31 cellular contexts compared by ENCODE assay signal in the genomic region with DNA sequence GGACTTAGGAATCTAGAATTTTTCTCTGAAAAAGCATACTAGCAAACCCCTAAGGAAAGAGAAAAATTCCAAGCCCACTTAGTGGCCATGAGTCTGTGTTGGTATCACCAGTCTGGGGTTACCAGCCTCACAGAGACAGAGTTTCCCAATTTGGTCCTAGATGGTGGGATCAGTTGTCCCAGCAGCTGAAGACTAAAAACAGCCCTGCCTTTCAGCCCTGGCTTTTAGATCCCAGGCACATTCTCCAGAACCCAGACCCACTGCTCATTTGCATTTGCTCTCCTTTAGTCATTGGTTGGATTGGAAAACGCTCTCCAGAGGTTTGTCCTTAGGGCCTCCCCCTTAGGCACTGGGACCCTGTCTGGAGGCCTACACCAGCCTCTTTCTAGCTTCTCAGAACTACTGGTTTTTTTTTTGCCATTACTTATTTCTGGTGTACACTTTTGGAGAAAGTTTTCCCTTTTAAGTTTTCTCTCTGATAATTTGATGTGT.
"Had no signal": no experiment of that assay in that cellular context is flagged by ENCODE, and none has a peak within 500 bp of the region (broad histone marks: within the 10 kb centered on the region; RNA-seq: fewer than 3 reads in every experiment).

No MANE protein-coding gene starts in this region.

- H3K27ac ChIP-seq: adrenal gland, body of pancreas, esophagus muscularis mucosa, foreskin keratinocyte, gastrocnemius medialis, heart left ventricle had no signal

- H3K9me3 Mint-ChIP-seq: activated CD4-positive, alpha-beta memory T cell treated with anti-CD3 and anti-CD28 coated beads, Interleukin-2, amount 10 ng/mL, durations not matched to agents 7 days and 5 days; activated CD4-positive, alpha-beta T cell treated with anti-CD3 and anti-CD28 coated beads, Interleukin-2, amount 10 ng/mL, durations not matched to agents 7 days and 5 days; activated naive CD8-positive, alpha-beta T cell treated with anti-CD3 and anti-CD28 coated beads for 36 hours; activated naive CD8-positive, alpha-beta T cell treated with anti-CD3 and anti-CD28 coated beads, Interleukin-2, amount 50 U/mL, for 24 hours; activated T-cell treated with anti-CD3 and anti-CD28 coated beads, Interleukin-2, amount 50 U/mL, for 4 hours; activated T-helper 17 cell treated with anti-CD3 and anti-CD28 coated beads, Interleukin-2, amount 50 U/mL, for 72 hours; effector memory CD8-positive, alpha-beta T cell had no signal

- DNase-seq: activated CD4-positive, alpha-beta memory T cell treated with anti-CD3 and anti-CD28 coated beads, Interleukin-2, amount 10 ng/mL, durations not matched to agents 7 days and 5 days; activated CD4-positive, alpha-beta T cell treated with anti-CD3 and anti-CD28 coated beads for 1 hour; activated CD4-positive, alpha-beta T cell treated with anti-CD3 and anti-CD28 coated beads for 4 hours; activated CD4-positive, alpha-beta T cell treated with anti-CD3 and anti-CD28 coated beads, Interleukin-2, amount 10 ng/mL, durations not matched to agents 7 days and 5 days; activated CD4-positive, alpha-beta T cell treated with anti-CD3 and anti-CD28 coated beads, Interleukin-2, amount 50 U/mL, for 4 hours; activated CD8-positive, alpha-beta memory T cell treated with anti-CD3 and anti-CD28 coated beads, Interleukin-2, amount 50 U/mL, for 48 hours; activated effector memory CD4-positive, alpha-beta T cell treated with Interleukin-2 at 50 U/mL for 16 hours; activated gamma-delta T cell treated with Interleukin-2 at 50 U/mL for 16 hours; activated naive CD4-positive, alpha-beta T cell treated with anti-CD3 and anti-CD28 coated beads, Interleukin-2, amount 50 U/mL, for 16 hours; activated naive CD4-positive, alpha-beta T cell treated with Interleukin-2 at 50 U/mL for 16 hours; activated naive CD8-positive, alpha-beta T cell treated with anti-CD3 and anti-CD28 coated beads for 36 hours; activated naive CD8-positive, alpha-beta T cell treated with anti-CD3 and anti-CD28 coated beads, Interleukin-2, amount 50 U/mL, for 24 hours; activated T-cell treated with anti-CD3 and anti-CD28 coated beads, Interleukin-2, amount 50 U/mL, for 4 hours; adrenal gland; amygdala; aorta; body of pancreas; caudate nucleus; cortex of kidney; dermis blood vessel endothelial cell; effector CD4-positive, alpha-beta T cell; effector memory CD8-positive, alpha-beta T cell; erythroblast; foreskin keratinocyte; gastrocnemius medialis; glutamatergic neuron; heart left ventricle; T-helper 1 cell; T-helper 2 cell had no signal

- H3K4me3 Mint-ChIP-seq: activated CD4-positive, alpha-beta memory T cell treated with anti-CD3 and anti-CD28 coated beads, Interleukin-2, amount 10 ng/mL, durations not matched to agents 7 days and 5 days; activated CD4-positive, alpha-beta T cell treated with anti-CD3 and anti-CD28 coated beads, Interleukin-2, amount 10 ng/mL, durations not matched to agents 7 days and 5 days; activated naive CD8-positive, alpha-beta T cell treated with anti-CD3 and anti-CD28 coated beads for 36 hours; activated naive CD8-positive, alpha-beta T cell treated with anti-CD3 and anti-CD28 coated beads, Interleukin-2, amount 50 U/mL, for 24 hours; activated T-cell treated with anti-CD3 and anti-CD28 coated beads, Interleukin-2, amount 50 U/mL, for 4 hours; activated T-helper 17 cell treated with anti-CD3 and anti-CD28 coated beads, Interleukin-2, amount 50 U/mL, for 72 hours; effector memory CD8-positive, alpha-beta T cell had no signal

- H3K4me3 ChIP-seq: adrenal gland, body of pancreas, esophagus muscularis mucosa, gastrocnemius medialis, heart left ventricle had no signal

- ATAC-seq: activated naive CD8-positive, alpha-beta T cell treated with anti-CD3 and anti-CD28 coated beads, Interleukin-2, amount 50 U/mL, for 24 hours; activated T-cell treated with anti-CD3 and anti-CD28 coated beads, Interleukin-2, amount 50 U/mL, for 4 hours; activated T-helper 17 cell treated with anti-CD3 and anti-CD28 coated beads, Interleukin-2, amount 50 U/mL, for 72 hours; body of pancreas; effector memory CD8-positive, alpha-beta T cell; foreskin keratinocyte; gastrocnemius medialis; heart left ventricle had no signal

- H3K36me3 ChIP-seq: adrenal gland had no signal

- H3K27ac Mint-ChIP-seq: activated CD4-positive, alpha-beta memory T cell treated with anti-CD3 and anti-CD28 coated beads, Interleukin-2, amount 10 ng/mL, durations not matched to agents 7 days and 5 days; activated CD4-positive, alpha-beta T cell treated with anti-CD3 and anti-CD28 coated beads, Interleukin-2, amount 10 ng/mL, durations not matched to agents 7 days and 5 days; activated naive CD8-positive, alpha-beta T cell treated with anti-CD3 and anti-CD28 coated beads for 36 hours; activated naive CD8-positive, alpha-beta T cell treated with anti-CD3 and anti-CD28 coated beads, Interleukin-2, amount 50 U/mL, for 24 hours; activated T-helper 17 cell treated with anti-CD3 and anti-CD28 coated beads, Interleukin-2, amount 50 U/mL, for 72 hours; effector memory CD8-positive, alpha-beta T cell had no signal

- H3K27me3 Mint-ChIP-seq: activated CD4-positive, alpha-beta T cell treated with anti-CD3 and anti-CD28 coated beads, Interleukin-2, amount 10 ng/mL, durations not matched to agents 7 days and 5 days; activated naive CD8-positive, alpha-beta T cell treated with anti-CD3 and anti-CD28 coated beads for 36 hours; activated naive CD8-positive, alpha-beta T cell treated with anti-CD3 and anti-CD28 coated beads, Interleukin-2, amount 50 U/mL, for 24 hours; activated T-helper 17 cell treated with anti-CD3 and anti-CD28 coated beads, Interleukin-2, amount 50 U/mL, for 72 hours; effector memory CD8-positive, alpha-beta T cell had no signal

- H3K4me1 ChIP-seq: adrenal gland, body of pancreas, esophagus muscularis mucosa, foreskin keratinocyte, gastrocnemius medialis, heart left ventricle had no signal

- H3K4me1 Mint-ChIP-seq: activated CD4-positive, alpha-beta memory T cell treated with anti-CD3 and anti-CD28 coated beads, Interleukin-2, amount 10 ng/mL, durations not matched to agents 7 days and 5 days; activated CD4-positive, alpha-beta T cell treated with anti-CD3 and anti-CD28 coated beads, Interleukin-2, amount 10 ng/mL, durations not matched to agents 7 days and 5 days; activated naive CD8-positive, alpha-beta T cell treated with anti-CD3 and anti-CD28 coated beads for 36 hours; activated naive CD8-positive, alpha-beta T cell treated with anti-CD3 and anti-CD28 coated beads, Interleukin-2, amount 50 U/mL, for 24 hours; activated T-helper 17 cell treated with anti-CD3 and anti-CD28 coated beads, Interleukin-2, amount 50 U/mL, for 72 hours had no signal

- H3K27me3 ChIP-seq: adrenal gland, body of pancreas, esophagus muscularis mucosa, foreskin keratinocyte, gastrocnemius medialis, heart left ventricle had no signal
